ENCODE assay signal across 10 cellular contexts in the genomic region with DNA sequence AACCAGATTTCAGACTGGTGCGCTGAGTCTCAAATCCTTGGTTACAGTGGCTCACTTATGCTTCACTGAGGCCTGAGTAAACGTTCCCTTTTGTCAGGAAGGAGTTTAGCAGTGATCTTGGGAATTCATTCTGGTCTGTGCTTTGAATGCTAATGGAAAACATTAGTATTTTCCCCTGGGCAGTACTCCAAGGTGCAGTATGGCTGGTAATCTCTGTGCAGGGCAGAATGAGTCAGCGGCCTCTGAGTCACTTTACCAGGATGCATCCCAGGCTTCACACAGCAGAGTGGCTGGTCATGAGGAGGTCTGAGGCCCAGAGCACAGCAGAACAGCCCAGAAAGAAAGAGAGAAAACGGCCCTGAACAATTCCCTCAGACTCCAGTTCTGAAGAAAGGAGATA. TPM values are rescaled to one million over a fixed set of nuclear protein-coding genes. Genes with fewer than 3 reads are reported as not detected.
A peak's percentile ranks its signal among the peaks of the same experiment; 100 is the strongest.
DNase-seq lines count a peak whose midpoint lies in the region; ATAC-seq, FAIRE-seq and TF ChIP-seq lines count a peak whose summit lies in the region.
"Had no signal": no experiment of that assay in that cellular context is flagged by ENCODE, and none has a peak within 500 bp of the region (broad histone marks: within the 10 kb centered on the region; RNA-seq: fewer than 3 reads in every experiment).

No MANE protein-coding gene starts in this region.

- peaks cover 0 to 41% (median 19%) of the 10 kb centered on the region in 4 donors for H3K4me1 ChIP-seq in tibial artery

- TF ChIP-seq CTCF in bronchial epithelial cell (IDR thresholded peaks at IDR 0.05; ENCODE audit: insufficient read depth, low read length, severe bottlenecking) (no peak), tibial artery (IDR thresholded peaks at IDR 0.05) (no peak)

- intact Hi-C loops in left colon (cut with DNase I, micrococcal nuclease), result no loop called here
- intact Hi-C loops in tibial artery (cut with DNase I; ENCODE audit: low total_unique reads), result loop anchor here (5.0 kb wide), 1 partner anchor 89 kb away; the partner anchor contains the start of gene PRUNE2

- ATAC-seq in left colon, result peak; percentile 94
- ATAC-seq in GM21526 (IDR thresholded peaks at IDR 0.05; ENCODE audit: low FRiP score, unreplicated experiment), result no peak

- peak overlapping the region; percentile 66 to 79 for H3K27ac ChIP-seq in tibial artery

- H3K4me3 ChIP-seq in bronchial epithelial cell (ENCODE audit: low read depth, low read length), result no peak overlapping the region
- no peak overlapping the region for H3K4me3 ChIP-seq in tibial artery

- FAIRE-seq in bronchial epithelial cell (lab: Jason Lieb, UNC) (peak; percentile 66), GM19239 (lab: Jason Lieb, UNC) (no peak)

- no peaks in the 10 kb centered on the region for H3K36me3 ChIP-seq in bronchial epithelial cell (ENCODE audit: control insufficient read depth, insufficient read depth, low read length)
- peaks cover 5 to 19% (median 16%) of the 10 kb centered on the region in 3 donors for H3K36me3 ChIP-seq in tibial artery

- H3K27me3 ChIP-seq in bronchial epithelial cell (ENCODE audit: control insufficient read depth, insufficient read depth, low read length), result no peaks in the 10 kb centered on the region
- no peaks in the 10 kb centered on the region for H3K27me3 ChIP-seq in tibial artery

- DNase-seq in DMS 273 (lab: John Stamatoyannopoulos, UW; ENCODE audit: unreplicated experiment), result peak; percentile 19
- DNase-seq in DMS 273 treated with DMSO at 0.1 percent for 48 hours (lab: John Stamatoyannopoulos, UW), result no peak
- DNase-seq in bronchial epithelial cell (ENCODE audit: low read depth), result peak; percentile 95
- peak; percentile 28 to 78 for DNase-seq in left colon
- peak; percentile 87 to 94 for DNase-seq in tibial artery
- no peak for DNase-seq in GM19239 (ENCODE audit: insufficient read length, low spot score)
- DNase-seq in GM19238 (ENCODE audit: insufficient read length, low spot score), result no peak

- H3K9me3 ChIP-seq in tibial artery, result no peaks in the 10 kb centered on the region

RNA-seq across cellular contexts. Expression of gene PCA3, which starts 54.0 kb away (rescaled TPM):
- total RNA-seq in bronchial epithelial cell (not detected in 2 replicates), left colon (not detected)
- total RNA-seq: B cell; T-helper 2 cell treated with Interferon-gamma antibody and Interleukin-4, amounts not matched to agents 100 ng/mL and 5 ng/mL, for 36 hours had no signal

Comparison
In these comparisons a context has a peak if more than half of its experiments do, and no peak if none do; other contexts are left out.
1. DNase-seq: peak in DMS 273 (single experiment), bronchial epithelial cell (single experiment), left colon (2 of 2) and tibial artery (2 of 2); none in DMS 273 treated with DMSO at 0.1 percent for 48 hours (single experiment), GM19239 (single experiment) and GM19238 (single experiment).